10 cellular contexts compared by ENCODE assay signal in genomic region chr22:46065733-46066454, GRCh38.
A peak's percentile ranks its signal among the peaks of the same experiment; 100 is the strongest.
DNase-seq lines count a peak whose midpoint lies in the region; ATAC-seq, FAIRE-seq and TF ChIP-seq lines count a peak whose summit lies in the region.
"Had no signal": no experiment of that assay in that cellular context is flagged by ENCODE, and none has a peak within 500 bp of the region (broad histone marks: within the 10 kb centered on the region; RNA-seq: fewer than 3 reads in every experiment).

No MANE protein-coding gene starts in this region.

- H2AFZ ChIP-seq in trophoblast cell (ENCODE audit: insufficient read depth, low read length, poor library complexity), result no peak overlapping the region

- no peak overlapping the region for H4K12ac ChIP-seq in trophoblast cell (ENCODE audit: low read depth, low read length)

- no peak overlapping the region for H3K4me2 ChIP-seq in trophoblast cell (ENCODE audit: low read length)

- H2BK120ac ChIP-seq in trophoblast cell (ENCODE audit: insufficient read depth, low read length, poor library complexity), result no peak overlapping the region

- no peak overlapping the region for H2BK5ac ChIP-seq in trophoblast cell (ENCODE audit: low read depth, low read length, poor library complexity)

- H2AK5ac ChIP-seq in trophoblast cell (ENCODE audit: low read length), result no peak overlapping the region

- no peak for ATAC-seq in RWPE2 (ENCODE audit: low read depth)

- H3K27me3 ChIP-seq in RWPE2 (ENCODE audit: insufficient read depth, poor library complexity, severe bottlenecking) (no peaks in the 10 kb centered on the region), skeletal muscle tissue (ENCODE audit: control insufficient read depth in 3 of 3, insufficient read depth in 3 of 3, low read length in 3 of 3) (no peaks in the 10 kb centered on the region), trophoblast cell (ENCODE audit: insufficient read depth, low read length) (peaks cover 54% of the 10 kb centered on the region)

- H3K4me1 ChIP-seq in RWPE2 (ENCODE audit: insufficient read depth, poor library complexity, severe bottlenecking) (peaks cover 36% of the 10 kb centered on the region), skeletal muscle tissue (ENCODE audit: control insufficient read depth in 3 of 3, insufficient read depth in 3 of 3, low read length in 3 of 3) (peaks cover 57 to 74% (median 66%) of the 10 kb centered on the region in 3 donors), trophoblast cell (ENCODE audit: control insufficient read depth in 1 of 2, insufficient read depth in 2 of 2, low read length in 2 of 2) (peaks cover 4 to 5% of the 10 kb centered on the region in 2 experiments)

- H3K4me3 ChIP-seq in RWPE2 (ENCODE audit: severe bottlenecking) (peak overlapping the region; percentile 64), fibroblast of the aortic adventitia (ENCODE audit: low read depth, low read length) (peak overlapping the region; percentile 52), skeletal muscle tissue (ENCODE audit: low read length in 3 of 3) (peak overlapping the region; percentile 52 to 75 (median 61)), trophoblast cell (ENCODE audit: low read depth, low read length) (no peak overlapping the region)

- H3K23ac ChIP-seq in trophoblast cell (ENCODE audit: low read length), result no peak overlapping the region

- H3K79me1 ChIP-seq in trophoblast cell (ENCODE audit: low read length), result no peaks in the 10 kb centered on the region

- FAIRE-seq in G401.6 (lab: Jason Lieb, UNC), result peak; percentile 71

- no peak overlapping the region for H3K18ac ChIP-seq in trophoblast cell (ENCODE audit: low read length)

- H2BK12ac ChIP-seq in trophoblast cell (ENCODE audit: low read length), result no peak overlapping the region

- DNase-seq in RWPE2 (ENCODE audit: low spot score), result no peak
- DNase-seq in fibroblast of the aortic adventitia (ENCODE audit: low read depth), result peak; percentile 59
- DNase-seq in activated CD8-positive, alpha-beta memory T cell treated with anti-CD3 and anti-CD28 coated beads, Interleukin-2, amount 50 U/mL, for 48 hours, result no peak
- no peak for DNase-seq in trophoblast cell
- DNase-seq in COLO829 (ENCODE audit: low spot score), result no peak
- DNase-seq in middle frontal gyrus (ENCODE audit: extremely low spot score, low spot score), result no peak
- DNase-seq: activated T-cell treated with anti-CD3 and anti-CD28 coated beads, Interleukin-2, amount 50 U/mL, for 48 hours; NCI-H774 had no signal

- H3K9me3 ChIP-seq in RWPE2 (ENCODE audit: severe bottlenecking) (no peaks in the 10 kb centered on the region), skeletal muscle tissue (ENCODE audit: control insufficient read depth in 3 of 3, low read length in 3 of 3) (no peaks in the 10 kb centered on the region), trophoblast cell (ENCODE audit: insufficient read depth, low read depth, low read length) (no peaks in the 10 kb centered on the region)

- H3K27ac ChIP-seq in RWPE2 (ENCODE audit: poor library complexity, severe bottlenecking), result peak overlapping the region; percentile 99
- H3K27ac ChIP-seq in skeletal muscle tissue (ENCODE audit: low read depth, low read length), result peak overlapping the region; percentile 98
- H3K27ac ChIP-seq in trophoblast cell (ENCODE audit: low read depth, low read length), result no peak overlapping the region

- H3K79me2 ChIP-seq in trophoblast cell (ENCODE audit: control insufficient read depth, insufficient read depth, low read length, poor library complexity), result no peaks in the 10 kb centered on the region

- H4K91ac ChIP-seq in trophoblast cell (ENCODE audit: low read depth, low read length), result no peak overlapping the region

- TF ChIP-seq CTCF in RWPE2 (IDR thresholded peaks at IDR 0.05; ENCODE audit: poor library complexity, severe bottlenecking) (no peak), fibroblast of the aortic adventitia (IDR thresholded peaks at IDR 0.05; ENCODE audit: insufficient read depth, low read length) (no peak)

- WGBS in trophoblast cell (ENCODE audit: extremely low coverage, insufficient coverage, insufficient read length), result no CpG with 5 or more reads among the region's 1 CpG

- H3K9ac ChIP-seq in skeletal muscle tissue (ENCODE audit: low read depth in 1 of 3, low read length in 3 of 3) (peak overlapping the region; percentile 95 to 99 (median 97)), trophoblast cell (ENCODE audit: low read length) (no peak overlapping the region)

- no peak overlapping the region for H3K4ac ChIP-seq in trophoblast cell (ENCODE audit: low read depth, low read length)

- H3K14ac ChIP-seq in trophoblast cell (ENCODE audit: low read length), result no peak overlapping the region

- no peak overlapping the region for H4K8ac ChIP-seq in trophoblast cell (ENCODE audit: low read depth, low read length)

- no peaks in the 10 kb centered on the region for H3K36me3 ChIP-seq in RWPE2 (ENCODE audit: low read depth)
- H3K36me3 ChIP-seq in skeletal muscle tissue (ENCODE audit: control insufficient read depth in 3 of 3, insufficient read depth in 3 of 3, low read length in 3 of 3), result no peaks in the 10 kb centered on the region
- H3K36me3 ChIP-seq in trophoblast cell (ENCODE audit: control insufficient read depth in 1 of 2, insufficient read depth in 2 of 2, low read length in 2 of 2), result no peaks in the 10 kb centered on the region
